In genomic region chrX:49915352-49916222, GRCh38 we compare ENCODE assay signal across 8 cellular contexts. TPM values are rescaled to one million over a fixed set of nuclear protein-coding genes. Genes with fewer than 3 reads are reported as not detected.
DNase-seq lines count a peak whose midpoint lies in the region; ATAC-seq, FAIRE-seq and TF ChIP-seq lines count a peak whose summit lies in the region.

No MANE protein-coding gene starts in this region.

- peak; percentile 52 to 58 (median 53) for DNase-seq in CD4-positive, alpha-beta memory T cell
- peak; percentile 2 for DNase-seq in KG1 (lab: John Stamatoyannopoulos, UW)
- peak; percentile 80 for DNase-seq in RKO (ENCODE audit: low spot score)
- peak; percentile 23 for DNase-seq in activated naive CD8-positive, alpha-beta T cell treated with anti-CD3 and anti-CD28 coated beads for 36 hours
- DNase-seq in right atrium auricular region (ENCODE audit: low spot score): no peak
- DNase-seq in small intestine: peak; percentile 54
- DNase-seq in cortex of kidney (lab: John Stamatoyannopoulos, UW): no peak

- H3K27ac Mint-ChIP-seq in CD4-positive, alpha-beta memory T cell: no peak overlapping the region
- H3K27ac Mint-ChIP-seq in activated naive CD8-positive, alpha-beta T cell treated with anti-CD3 and anti-CD28 coated beads for 36 hours: no peak overlapping the region

- H3K4me3 Mint-ChIP-seq in CD4-positive, alpha-beta memory T cell: no peak overlapping the region
- H3K4me3 Mint-ChIP-seq in activated naive CD8-positive, alpha-beta T cell treated with anti-CD3 and anti-CD28 coated beads for 36 hours: no peak overlapping the region

- no peaks in the 10 kb centered on the region for H3K9me3 ChIP-seq in CD4-positive, alpha-beta memory T cell (ENCODE audit: control insufficient read depth in 1 of 2, low read length in 2 of 2)
- H3K9me3 ChIP-seq in right atrium auricular region: no peaks in the 10 kb centered on the region
- no peaks in the 10 kb centered on the region for H3K9me3 ChIP-seq in small intestine (ENCODE audit: control insufficient read depth, low read depth)

- H3K36me3 Mint-ChIP-seq in CD4-positive, alpha-beta memory T cell: no peaks in the 10 kb centered on the region
- H3K36me3 Mint-ChIP-seq in activated naive CD8-positive, alpha-beta T cell treated with anti-CD3 and anti-CD28 coated beads for 36 hours: no peaks in the 10 kb centered on the region

- no peaks in the 10 kb centered on the region for H3K9me3 Mint-ChIP-seq in CD4-positive, alpha-beta memory T cell
- no peaks in the 10 kb centered on the region for H3K9me3 Mint-ChIP-seq in activated naive CD8-positive, alpha-beta T cell treated with anti-CD3 and anti-CD28 coated beads for 36 hours

- no peak for FAIRE-seq in small intestine (lab: Jason Lieb, UNC)

- H3K4me3 ChIP-seq in CD4-positive, alpha-beta memory T cell (ENCODE audit: low read length in 2 of 2): no peak overlapping the region
- H3K4me3 ChIP-seq in right atrium auricular region: no peak overlapping the region
- H3K4me3 ChIP-seq in small intestine (ENCODE audit: low read depth in 1 of 2, low read length in 2 of 2): no peak overlapping the region

- CTCF ChIA-PET in CD4-positive, alpha-beta memory T cell (lab: Charles Lee; ENCODE audit: partially characterized antibody): interaction anchor here (0.9 to 1.7 kb wide), 5 partner anchors 10 to 665 kb away, joined by 3 to 6 read pairs (median 4); no protein-coding TSS in a partner anchor

- H3K27me3 Mint-ChIP-seq in CD4-positive, alpha-beta memory T cell: no peaks in the 10 kb centered on the region
- no peaks in the 10 kb centered on the region for H3K27me3 Mint-ChIP-seq in activated naive CD8-positive, alpha-beta T cell treated with anti-CD3 and anti-CD28 coated beads for 36 hours

- WGBS in small intestine, 3 donors: 26 to 30% (median 27%) methylated on average over 8 of the region's 8 CpGs

- peak; percentile 80 to 89 for TF ChIP-seq CTCF in right atrium auricular region (IDR thresholded peaks at IDR 0.05)

- no peaks in the 10 kb centered on the region for H3K27me3 ChIP-seq in CD4-positive, alpha-beta memory T cell (ENCODE audit: insufficient read depth, low read length)
- H3K27me3 ChIP-seq in right atrium auricular region (no peaks in the 10 kb centered on the region), small intestine (ENCODE audit: control insufficient read depth in 2 of 2, insufficient read depth in 2 of 2, low read length in 2 of 2) (no peaks in the 10 kb centered on the region)

- ATAC-seq in GM19035 (IDR thresholded peaks at IDR 0.05; ENCODE audit: unreplicated experiment): peak; percentile 49

- H3K27ac ChIP-seq in CD4-positive, alpha-beta memory T cell (ENCODE audit: low read depth, low read length): no peak overlapping the region
- H3K27ac ChIP-seq in right atrium auricular region: no peak overlapping the region
- H3K27ac ChIP-seq in small intestine (ENCODE audit: low read depth in 1 of 2, low read length in 1 of 2): no peak overlapping the region

- no peaks in the 10 kb centered on the region for H3K36me3 ChIP-seq in CD4-positive, alpha-beta memory T cell (ENCODE audit: insufficient read depth, low read length)
- H3K36me3 ChIP-seq in right atrium auricular region (no peaks in the 10 kb centered on the region), small intestine (ENCODE audit: control insufficient read depth in 2 of 2, insufficient read depth in 2 of 2, low read length in 2 of 2) (no peaks in the 10 kb centered on the region)

- H3K4me1 ChIP-seq in CD4-positive, alpha-beta memory T cell (ENCODE audit: insufficient read depth, low read length): no peaks in the 10 kb centered on the region
- H3K4me1 ChIP-seq in right atrium auricular region (peaks cover 0 to 10% of the 10 kb centered on the region in 2 donors), small intestine (ENCODE audit: control insufficient read depth in 2 of 2, insufficient read depth in 1 of 2, low read depth in 1 of 2, low read length in 1 of 2) (no peaks in the 10 kb centered on the region)

- intact Hi-C loops in CD4-positive, alpha-beta memory T cell (cut with micrococcal nuclease): loop anchor here (1.0 to 2.0 kb wide), 2 partner anchors 289 to 665 kb away; partner anchors contain the start of gene CCNB3

- POLR2A ChIA-PET in CD4-positive, alpha-beta memory T cell (lab: Charles Lee; ENCODE audit: partially characterized antibody): no interaction called here

- peaks cover 0 to 2% (median under 1%) of the 10 kb centered on the region in 4 donors for H3K4me1 Mint-ChIP-seq in CD4-positive, alpha-beta memory T cell
- peaks cover 3% of the 10 kb centered on the region for H3K4me1 Mint-ChIP-seq in activated naive CD8-positive, alpha-beta T cell treated with anti-CD3 and anti-CD28 coated beads for 36 hours

RNA-seq across cellular contexts. Expression of gene CLCN5, which starts 6.8 kb away (rescaled TPM):
- total RNA-seq in CD4-positive, alpha-beta memory T cell: 1 to 10 TPM; 1.8 to 2.4 TPM
- polyA plus RNA-seq in CD4-positive, alpha-beta memory T cell: under 1 TPM; 0.50 to 0.80 TPM
- 1 to 10 TPM; 2.2 to 2.6 TPM for total RNA-seq in activated naive CD8-positive, alpha-beta T cell treated with anti-CD3 and anti-CD28 coated beads for 36 hours
- total RNA-seq in right atrium auricular region: 1 to 10 TPM; 1.9 to 3.1 TPM
- polyA plus RNA-seq in small intestine: 1 to 10 TPM; 2.7 to 5.1 (median 4.5) TPM

RNA-seq across cellular contexts. Expression of gene USP27X, which starts 36.3 kb away (rescaled TPM):
- total RNA-seq in CD4-positive, alpha-beta memory T cell: 1 to 10 TPM; 7.3 to 7.5 TPM
- polyA plus RNA-seq in CD4-positive, alpha-beta memory T cell: 1 to 10 TPM in 1 of 2 donors, under 1 TPM in 1; 0.07 to 1.5 TPM
- total RNA-seq in activated naive CD8-positive, alpha-beta T cell treated with anti-CD3 and anti-CD28 coated beads for 36 hours: 1 to 10 TPM; 1.7 to 1.8 TPM
- 1 to 10 TPM; 1.0 to 2.4 TPM for total RNA-seq in right atrium auricular region
- 1 to 10 TPM in 1 of 3 donors, under 1 TPM in 2; 0.45 to 2.1 (median 0.81) TPM for polyA plus RNA-seq in small intestine

Comparison
In these comparisons a context has a peak if more than half of its experiments do, and no peak if none do; other contexts are left out.
1. DNase-seq: peak in CD4-positive, alpha-beta memory T cell (5 of 5), KG1 (single experiment), RKO (single experiment), activated naive CD8-positive, alpha-beta T cell treated with anti-CD3 and anti-CD28 coated beads for 36 hours (single experiment) and small intestine (single experiment); none in right atrium auricular region (single experiment) and cortex of kidney (single experiment).